ENCODE assay signal across 8 cellular contexts in the genomic region with DNA sequence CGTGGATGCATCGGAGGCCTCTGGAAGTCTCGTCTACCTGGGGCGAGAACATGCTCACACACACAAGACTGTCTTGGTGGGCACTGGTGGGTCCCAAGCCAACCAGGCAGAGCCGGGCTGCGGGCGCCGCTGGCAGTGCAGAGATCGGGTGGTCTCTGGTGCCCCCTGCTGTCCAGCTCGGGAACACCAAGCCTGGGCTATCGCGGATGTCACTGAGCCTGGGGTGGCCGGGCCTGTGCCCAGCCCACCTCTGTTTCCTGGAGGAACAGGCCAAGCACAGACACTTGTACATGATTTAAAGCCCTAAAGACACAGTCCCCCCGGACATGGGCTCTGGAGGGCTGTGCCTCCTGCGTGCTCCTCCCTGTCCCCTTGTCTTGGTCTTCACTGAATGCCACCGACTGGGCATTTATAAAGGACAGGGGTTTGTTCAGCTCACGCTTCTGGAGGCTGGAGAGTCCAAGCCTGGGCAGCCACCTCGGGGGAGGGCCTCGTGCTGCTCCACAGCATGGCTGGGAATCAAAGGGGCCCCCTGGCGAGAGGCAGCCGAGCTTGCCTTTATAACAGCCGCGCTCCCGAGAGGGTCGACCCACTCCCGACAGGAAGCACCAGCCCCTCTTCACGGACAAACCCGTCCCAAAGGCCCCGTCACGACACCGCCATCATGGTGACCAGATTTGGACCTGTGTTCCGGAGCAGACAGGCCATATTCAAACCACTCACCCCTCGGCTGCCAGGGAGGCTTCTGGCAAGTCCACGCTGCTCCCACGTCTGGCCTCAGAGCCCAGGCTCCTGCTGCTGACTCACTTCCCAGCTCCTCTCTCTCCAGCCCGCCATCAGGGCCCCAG. TPM values are rescaled to one million over a fixed set of nuclear protein-coding genes. Genes with fewer than 3 reads are reported as not detected.
DNase-seq lines count a peak whose midpoint lies in the region; ATAC-seq and TF ChIP-seq lines count a peak whose summit lies in the region.

No MANE protein-coding gene starts in this region.

- H3K27ac Mint-ChIP-seq in effector memory CD8-positive, alpha-beta T cell = no peak overlapping the region
- H3K27ac Mint-ChIP-seq in mesothelial cell of epicardium = no peak overlapping the region

- H3K9me3 Mint-ChIP-seq in effector memory CD8-positive, alpha-beta T cell = no peaks in the 10 kb centered on the region
- H3K9me3 Mint-ChIP-seq in mesothelial cell of epicardium = no peaks in the 10 kb centered on the region

- no peaks in the 10 kb centered on the region for H3K36me3 Mint-ChIP-seq in effector memory CD8-positive, alpha-beta T cell (ENCODE audit: insufficient read depth)
- H3K36me3 Mint-ChIP-seq in mesothelial cell of epicardium = no peaks in the 10 kb centered on the region

- H3K27me3 Mint-ChIP-seq in effector memory CD8-positive, alpha-beta T cell = peaks cover 0 to 43% of the 10 kb centered on the region in 2 donors
- peaks cover 32% of the 10 kb centered on the region for H3K27me3 Mint-ChIP-seq in mesothelial cell of epicardium (ENCODE audit: low read depth)

- peak; percentile 50 for ATAC-seq in HG02763 (IDR thresholded peaks at IDR 0.05; ENCODE audit: unreplicated experiment)
- peak; percentile 99 for ATAC-seq in effector memory CD8-positive, alpha-beta T cell (replicated peaks)

- peak; percentile 96 for TF ChIP-seq CTCF in mesothelial cell of epicardium (IDR thresholded peaks at IDR 0.05; ENCODE audit: unreplicated experiment)

- peaks cover 0 to 1% of the 10 kb centered on the region in 2 donors for H3K4me1 Mint-ChIP-seq in effector memory CD8-positive, alpha-beta T cell (ENCODE audit: low read depth in 2 of 2)
- H3K4me1 Mint-ChIP-seq in mesothelial cell of epicardium = peaks cover 2% of the 10 kb centered on the region

- no peak overlapping the region for H3K4me3 Mint-ChIP-seq in effector memory CD8-positive, alpha-beta T cell
- H3K4me3 Mint-ChIP-seq in mesothelial cell of epicardium = no peak overlapping the region

- DNase-seq in DMS79 (lab: John Stamatoyannopoulos, UW) (peak; percentile 26), NCI-H82 treated with DMSO at 0.1 percent for 48 hours (lab: John Stamatoyannopoulos, UW; ENCODE audit: unreplicated experiment) (peak; percentile 16), mesothelial cell of epicardium (ENCODE audit: low spot score in 2 of 2, unreplicated experiment in 2 of 2) (peak; percentile 63 to 95), HCEC 1CT (no peak)
- DNase-seq in activated CD8-positive, alpha-beta memory T cell treated with anti-CD3 and anti-CD28 coated beads for 4 hours (ENCODE audit: low read depth in 2 of 2) = peak; percentile 53 to 57
- peak; percentile 83 to 88 (median 85) for DNase-seq in effector memory CD8-positive, alpha-beta T cell
- DNase-seq in stimulated activated CD8-positive, alpha-beta memory T cell treated with anti-CD3 and anti-CD28 coated beads, Interleukin-4, amount 100 ng/mL, for 1 hour (ENCODE audit: low read depth in 2 of 2, low spot score in 1 of 2) = peak; percentile 67 to 70

RNA-seq across cellular contexts. Expression of a gene that starts 3.6 kb away (rescaled TPM):
- not detected in 3 replicates for total RNA-seq in mesothelial cell of epicardium

RNA-seq across cellular contexts. Expression of a gene that starts 7.9 kb away (rescaled TPM):
- total RNA-seq in mesothelial cell of epicardium = 83.2 to 93.6 TPM (median 90.9 TPM) in 3 replicates
